In genomic region chr15:31488437-31489204, GRCh38 we compare ENCODE assay signal across 8 cellular contexts.
DNase-seq lines count a peak whose midpoint lies in the region; ATAC-seq, FAIRE-seq and TF ChIP-seq lines count a peak whose summit lies in the region.

No MANE protein-coding gene starts in this region.

- peaks cover 21% of the 10 kb centered on the region for H3K27me3 Mint-ChIP-seq in astrocyte (ENCODE audit: low read depth, unreplicated experiment)

- peaks cover 11% of the 10 kb centered on the region for H3K4me1 Mint-ChIP-seq in astrocyte (ENCODE audit: low read depth, unreplicated experiment)

- TF ChIP-seq CTCF in RWPE2 (IDR thresholded peaks at IDR 0.05; ENCODE audit: poor library complexity, severe bottlenecking): peak; percentile 96
- peak; percentile 94 for TF ChIP-seq CTCF in astrocyte (IDR thresholded peaks at IDR 0.05; ENCODE audit: insufficient read depth, low read depth, low read length)
- peak; percentile 95 for TF ChIP-seq CTCF in left ventricle myocardium inferior (IDR thresholded peaks at IDR 0.05; ENCODE audit: borderline replicate concordance)

- H4K20me1 ChIP-seq in astrocyte (ENCODE audit: insufficient read depth, low read length): no peaks in the 10 kb centered on the region

- peaks cover 3% of the 10 kb centered on the region for H3K36me3 Mint-ChIP-seq in astrocyte (ENCODE audit: low read depth, unreplicated experiment)

- H3K36me3 ChIP-seq in RWPE2 (ENCODE audit: low read depth) (no peaks in the 10 kb centered on the region), astrocyte (ENCODE audit: insufficient read depth, low read length) (no peaks in the 10 kb centered on the region), left ventricle myocardium inferior (no peaks in the 10 kb centered on the region)

- no peak overlapping the region for H3K9ac ChIP-seq in astrocyte (ENCODE audit: low read length)

- peak; percentile 42 for ATAC-seq in GM19351 (IDR thresholded peaks at IDR 0.05; ENCODE audit: unreplicated experiment)
- ATAC-seq in RWPE2 (ENCODE audit: low read depth): peak; percentile 80
- no peak for ATAC-seq in GM18867 (IDR thresholded peaks at IDR 0.05; ENCODE audit: unreplicated experiment)

- H3K9me3 ChIP-seq in RWPE2 (ENCODE audit: severe bottlenecking) (no peaks in the 10 kb centered on the region), astrocyte (ENCODE audit: insufficient read depth, low read depth, low read length) (no peaks in the 10 kb centered on the region), left ventricle myocardium inferior (replicated peaks) (peaks cover 26% of the 10 kb centered on the region)

- H2AFZ ChIP-seq in astrocyte (ENCODE audit: low read depth, low read length): peak overlapping the region; percentile 43

- peak overlapping the region; percentile 11 for H3K27ac ChIP-seq in RWPE2 (ENCODE audit: poor library complexity, severe bottlenecking)
- no peak overlapping the region for H3K27ac ChIP-seq in astrocyte (ENCODE audit: low read depth, low read length)
- H3K27ac ChIP-seq in left ventricle myocardium inferior (replicated peaks): peak overlapping the region; percentile 29

- peaks cover 13% of the 10 kb centered on the region for H3K9me3 Mint-ChIP-seq in astrocyte (ENCODE audit: unreplicated experiment)

- H3K4me2 ChIP-seq in astrocyte (ENCODE audit: low read length): peak overlapping the region; percentile 54

- peaks cover 17% of the 10 kb centered on the region for H3K4me1 ChIP-seq in RWPE2 (ENCODE audit: insufficient read depth, poor library complexity, severe bottlenecking)
- H3K4me1 ChIP-seq in astrocyte (ENCODE audit: insufficient read depth, low read length): peaks cover 15% of the 10 kb centered on the region
- peaks cover 27% of the 10 kb centered on the region for H3K4me1 ChIP-seq in left ventricle myocardium inferior

- intact Hi-C loops in left ventricle myocardium inferior (cut with micrococcal nuclease): loop anchor here (5.0 to 10.0 kb wide), 2 partner anchors 54 to 286 kb away; no protein-coding TSS in a partner anchor

- FAIRE-seq in astrocyte (lab: Jason Lieb, UNC): peak; percentile 88

- H3K27me3 ChIP-seq in RWPE2 (ENCODE audit: insufficient read depth, poor library complexity, severe bottlenecking): no peaks in the 10 kb centered on the region
- no peaks in the 10 kb centered on the region for H3K27me3 ChIP-seq in astrocyte (ENCODE audit: insufficient read depth, low read length)
- peaks cover 4% of the 10 kb centered on the region for H3K27me3 ChIP-seq in left ventricle myocardium inferior (ENCODE audit: low read depth)

- no peak overlapping the region for H3K4me3 Mint-ChIP-seq in astrocyte (ENCODE audit: unreplicated experiment)

- DNase-seq in COLO668 (lab: John Stamatoyannopoulos, UW; ENCODE audit: unreplicated experiment): peak; percentile 32
- DNase-seq in LHCN-M2 (ENCODE audit: low read depth): peak; percentile 79
- DNase-seq in RWPE2 (ENCODE audit: low spot score): peak; percentile 81
- peak; percentile 81 for DNase-seq in astrocyte (ENCODE audit: low read depth)
- DNase-seq in left ventricle myocardium inferior: no peak
- DNase-seq in putamen (ENCODE audit: low spot score): peak; percentile 78

- H3K79me2 ChIP-seq in astrocyte (ENCODE audit: insufficient read depth, low read length): no peaks in the 10 kb centered on the region

- no peak overlapping the region for H3K4me3 ChIP-seq in RWPE2 (ENCODE audit: severe bottlenecking)
- H3K4me3 ChIP-seq in astrocyte (ENCODE audit: insufficient read depth, low read depth, low read length): no peak overlapping the region
- no peak overlapping the region for H3K4me3 ChIP-seq in left ventricle myocardium inferior

- peak overlapping the region; percentile 11 for H3K27ac Mint-ChIP-seq in astrocyte (ENCODE audit: unreplicated experiment)
